In the genomic region with DNA sequence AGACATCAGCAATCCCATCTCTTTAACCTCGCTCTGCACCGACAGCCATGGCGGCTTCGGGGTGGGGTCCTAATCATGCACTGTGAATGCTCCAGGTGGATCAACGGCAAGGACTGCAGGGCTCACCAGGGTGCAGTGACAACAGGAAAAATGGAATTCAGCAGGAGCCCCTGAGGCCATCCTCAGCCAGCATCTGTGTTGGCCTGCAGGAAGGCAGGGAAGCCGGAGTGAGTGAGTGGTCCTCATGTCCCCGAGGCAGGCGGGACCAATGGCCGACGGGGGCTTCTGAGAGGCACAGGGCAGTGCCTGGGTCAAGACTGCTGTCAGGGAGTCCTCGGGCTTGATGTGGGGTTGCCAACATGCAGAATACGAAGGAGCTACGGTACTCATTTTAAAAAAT, we compare ENCODE assay signal across 30 cellular contexts.
DNase-seq lines count a peak whose midpoint lies in the region; ATAC-seq, FAIRE-seq and TF ChIP-seq lines count a peak whose summit lies in the region.
"Had no signal": no experiment of that assay in that cellular context is flagged by ENCODE, and none has a peak within 500 bp of the region (broad histone marks: within the 10 kb centered on the region; RNA-seq: fewer than 3 reads in every experiment).

No MANE protein-coding gene starts in this region.

- WGBS in HepG2 (ENCODE audit: low lambda C conversion rate) = 95% methylated on average over 13 of the region's 13 CpGs
- 88 to 97% methylated on average over 13 of the region's 13 CpGs for WGBS in sigmoid colon, 2 donors

- POLR2A ChIA-PET in HepG2 (lab: Yijun Ruan, JAX) = no interaction called here

- TF ChIP-seq CTCF in HepG2 (CRISPR knock-in tag; IDR thresholded peaks at IDR 0.05) (no peak), sigmoid colon (IDR thresholded peaks at IDR 0.05) (no peak)

- TF ChIP-seq RAD21 in HepG2 (CRISPR knock-in tag; IDR thresholded peaks at IDR 0.05) = no peak

- intact Hi-C loops in HepG2 (cut with micrococcal nuclease; ENCODE audit: unreplicated experiment) (no loop called here), sigmoid colon (cut with DNase I) (no loop called here)

- FAIRE-seq in HepG2 (lab: Jason Lieb, UNC) = no peak
- FAIRE-seq: endometrium, frontal cortex, G401.6, RCC 7860 had no signal

- H3K4me1 ChIP-seq in HepG2 (ENCODE audit: insufficient read depth, low read length) (peaks cover 19% of the 10 kb centered on the region), sigmoid colon (peaks cover 0 to 13% (median 11%) of the 10 kb centered on the region in 4 donors)
- H3K4me1 ChIP-seq: ascending aorta, thyroid gland had no signal

- TF ChIP-seq EP300 in HepG2 (IDR thresholded peaks at IDR 0.05; ENCODE audit: low read depth in 2 of 2, low read length in 2 of 2) = no peak
- TF ChIP-seq EP300 in HepG2 (CRISPR knock-in tag; IDR thresholded peaks at IDR 0.05; ENCODE audit: borderline replicate concordance) = no peak
- TF ChIP-seq EP300 in sigmoid colon (IDR thresholded peaks at IDR 0.05) = no peak

- CTCF ChIA-PET in HepG2 (lab: Yijun Ruan, JAX; ENCODE audit: low intra/inter-chr PET ratio, low total read pairs) = no interaction called here

- peaks cover 20 to 37% of the 10 kb centered on the region in 2 experiments; a peak in 4 of 5 replicates for H3K36me3 ChIP-seq in HepG2 (replicated peaks in 1 of 2; ENCODE audit: control insufficient read depth in 1 of 2, insufficient read depth in 2 of 2, low read length in 2 of 2)
- peaks cover 31 to 76% (median 47%) of the 10 kb centered on the region in 4 donors for H3K36me3 ChIP-seq in sigmoid colon
- H3K36me3 ChIP-seq: cardiac muscle cell had no signal

- H4K20me1 ChIP-seq in HepG2 (ENCODE audit: insufficient read depth, low read length) = no peaks in the 10 kb centered on the region; the same call in 1 of the 2 replicates

- no peak overlapping the region for H2AFZ ChIP-seq in HepG2 (ENCODE audit: low read length)

- H3K79me2 ChIP-seq in HepG2 (ENCODE audit: insufficient read depth, low read length) = no peaks in the 10 kb centered on the region

- H3K9me3 ChIP-seq in HepG2 (ENCODE audit: low read length) (no peaks in the 10 kb centered on the region; the same call in 1 of the 2 replicates), sigmoid colon (no peaks in the 10 kb centered on the region)
- H3K9me3 ChIP-seq: ascending aorta, thyroid gland had no signal

- H3K27me3 ChIP-seq in HepG2 (ENCODE audit: control insufficient read depth in 1 of 2, insufficient read depth in 2 of 2, low read length in 2 of 2) = no peaks in the 10 kb centered on the region
- H3K27me3 ChIP-seq in sigmoid colon = no peaks in the 10 kb centered on the region
- H3K27me3 ChIP-seq: ascending aorta, cardiac muscle cell, thyroid gland had no signal

- H3K4me3 ChIP-seq in HepG2 (replicated peaks in 1 of 3; ENCODE audit: insufficient read depth in 1 of 3, low read depth in 2 of 3, low read length in 3 of 3) = no peak overlapping the region
- no peak overlapping the region for H3K4me3 ChIP-seq in sigmoid colon
- H3K4me3 ChIP-seq: ascending aorta, cardiac muscle cell, mucosa of descending colon, thyroid gland had no signal

- DNase-seq in activated CD8-positive, alpha-beta memory T cell treated with anti-CD3 and anti-CD28 coated beads for 24 hours = peak; percentile 37
- no peak for DNase-seq in activated CD8-positive, alpha-beta memory T cell treated with anti-CD3 and anti-CD28 coated beads, Interleukin-2, amount 50 U/mL, for 48 hours
- DNase-seq in NCI-H146 (lab: John Stamatoyannopoulos, UW) (peak; percentile 60), HepG2 (ENCODE audit: low spot score) (no peak), sigmoid colon (peak; percentile 54), NCI-H82 treated with DMSO at 0.1 percent for 48 hours (lab: John Stamatoyannopoulos, UW; ENCODE audit: unreplicated experiment) (no peak)
- DNase-seq: activated CD4-positive, alpha-beta T cell treated with anti-CD3 and anti-CD28 coated beads for 48 hours; CD8-positive, alpha-beta T cell; GOT3; hippocampal formation; immature natural killer cell; mucosa of descending colon; NCI-H1048; NCI-H1930; nephron progenitor cell; SIG-M5; stimulated activated naive CD8-positive, alpha-beta T cell treated with anti-CD3 and anti-CD28 coated beads, Interleukin-15, Interleukin-2, amounts not matched to agents 100 U/mL and 50 U/mL, for 24 hours; SW 1271; T1000; WERI-Rb-1 had no signal

- ATAC-seq in HepG2 (no peak), HG02798 (IDR thresholded peaks at IDR 0.05; ENCODE audit: poor library complexity, unreplicated experiment) (no peak), GM21619 (IDR thresholded peaks at IDR 0.05; ENCODE audit: unreplicated experiment) (no peak)
- ATAC-seq: activated naive CD4-positive, alpha-beta T cell treated with anti-CD3 and anti-CD28 coated beads, Interleukin-2, amount 50 U/mL, for 72 hours; CD8-positive, alpha-beta T cell; mucosa of descending colon; stimulated activated naive CD8-positive, alpha-beta T cell treated with anti-CD3 and anti-CD28 coated beads, Interleukin-15, Interleukin-2, amounts not matched to agents 100 U/mL and 50 U/mL, for 24 hours had no signal

- in situ Hi-C loops in HepG2 (cut with HindIII; ENCODE audit: extremely low pct_ligation_motif_present, low pct_unique_long_range_greater_than_20kb) = no loop called here

- no peak overlapping the region for H3K27ac ChIP-seq in HepG2 (ENCODE audit: extremely low read length, insufficient read depth, low read length)
- H3K27ac ChIP-seq in sigmoid colon = no peak overlapping the region
- H3K27ac ChIP-seq: ascending aorta, cardiac muscle cell, thyroid gland, WERI-Rb-1 had no signal

- H3K9ac ChIP-seq in HepG2 (ENCODE audit: insufficient read depth, low read depth, low read length) = no peak overlapping the region

- H3K4me2 ChIP-seq in HepG2 (ENCODE audit: low read depth, low read length) = no peak overlapping the region

- no TSS peak for BruUV-seq in HepG2 (replicated peaks; lab: Mats Ljungman, UMichigan)

- no peak for TF ChIP-seq POLR2A in HepG2 (IDR thresholded peaks at IDR 0.05; ENCODE audit: insufficient read depth in 1 of 2, low read depth in 2 of 2, low read length in 2 of 2)
- no peak for TF ChIP-seq POLR2A in sigmoid colon (IDR thresholded peaks at IDR 0.05)

TF ChIP-seq in HepG2, 621 proteins besides CTCF, POLR2A, EP300 and RAD21:
- TF ChIP-seq FOXA3 (CRISPR knock-in tag; IDR thresholded peaks at IDR 0.05) (no peak), RBM22 (optimal IDR thresholded peaks at IDR 0.05; ENCODE audit: low read length) (peak; percentile 1), ZNF44 (CRISPR knock-in tag; IDR thresholded peaks at IDR 0.05) (no peak)
TF ChIP-seq in HepG2: peak in this region for 1.

Comparison
In these comparisons a context has a peak if more than half of its experiments do, and no peak if none do; other contexts are left out.
1. DNase-seq: peak in activated CD8-positive, alpha-beta memory T cell treated with anti-CD3 and anti-CD28 coated beads for 24 hours (single experiment), NCI-H146 (single experiment) and sigmoid colon (single experiment); none in activated CD8-positive, alpha-beta memory T cell treated with anti-CD3 and anti-CD28 coated beads, Interleukin-2, amount 50 U/mL, for 48 hours (single experiment), HepG2 (single experiment) and NCI-H82 treated with DMSO at 0.1 percent for 48 hours (single experiment).